ENCODE assay signal across 1 cellular context in the genomic region with DNA sequence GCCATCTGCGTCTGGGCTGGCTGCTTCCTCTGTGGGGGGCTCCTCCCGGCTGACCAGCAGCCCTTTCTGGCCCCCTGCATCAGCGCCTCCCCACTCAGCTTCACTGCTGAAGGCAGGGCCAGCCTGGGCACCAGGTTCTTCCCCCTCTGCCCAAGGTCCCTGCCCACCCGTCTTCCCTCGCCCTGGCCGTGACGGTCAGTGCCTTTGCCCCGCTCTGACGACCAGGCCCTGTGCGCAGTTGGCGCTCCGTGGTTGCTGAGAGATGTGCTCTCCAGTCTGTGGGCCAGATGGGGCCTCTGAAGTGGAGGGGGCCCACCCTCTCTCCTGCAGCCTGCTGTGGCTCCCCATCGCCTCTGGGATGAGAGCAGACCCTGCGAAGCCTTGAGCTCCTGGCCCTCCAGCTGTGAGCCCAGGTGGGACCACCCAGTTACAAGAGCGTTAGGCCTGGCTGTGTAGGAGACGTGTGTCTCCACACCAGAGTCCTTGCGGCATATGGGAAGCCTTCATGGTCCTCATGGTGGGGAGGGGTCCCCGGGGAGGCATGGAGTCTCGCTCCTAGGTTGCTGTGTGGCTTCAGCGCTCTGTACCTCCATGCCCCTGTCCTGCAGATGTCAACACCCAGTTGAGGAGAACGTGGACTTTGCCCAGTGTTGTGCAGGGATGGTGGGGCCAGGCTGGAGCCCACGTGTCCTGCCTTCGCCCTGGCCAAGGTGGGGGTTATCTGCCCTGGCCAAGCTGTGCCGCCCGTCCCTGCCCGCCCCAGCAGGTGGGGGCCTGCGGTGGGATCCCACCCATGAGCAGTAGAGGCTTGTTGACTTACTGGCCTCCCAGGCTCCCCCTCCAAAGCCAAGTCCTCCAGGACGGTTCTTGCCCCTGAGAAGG.
A peak's percentile ranks its signal among the peaks of the same experiment; 100 is the strongest.
TF ChIP-seq lines count a peak whose summit lies in the region.

No MANE protein-coding gene starts in this region.

TF ChIP-seq in HepG2, 621 proteins besides CTCF, POLR2A, EP300 and RAD21 (continued from another document and continues in another):
- TF ChIP-seq, protein P1, sequence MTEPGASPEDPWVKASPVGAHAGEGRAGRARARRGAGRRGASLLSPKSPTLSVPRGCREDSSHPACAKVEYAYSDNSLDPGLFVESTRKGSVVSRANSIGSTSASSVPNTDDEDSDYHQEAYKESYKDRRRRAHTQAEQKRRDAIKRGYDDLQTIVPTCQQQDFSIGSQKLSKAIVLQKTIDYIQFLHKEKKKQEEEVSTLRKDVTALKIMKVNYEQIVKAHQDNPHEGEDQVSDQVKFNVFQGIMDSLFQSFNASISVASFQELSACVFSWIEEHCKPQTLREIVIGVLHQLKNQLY (CRISPR knock-in tag; IDR thresholded peaks at IDR 0.05): peak; percentile 82; the same call in 1 of the 2 replicates
- TF ChIP-seq, protein P2, sequence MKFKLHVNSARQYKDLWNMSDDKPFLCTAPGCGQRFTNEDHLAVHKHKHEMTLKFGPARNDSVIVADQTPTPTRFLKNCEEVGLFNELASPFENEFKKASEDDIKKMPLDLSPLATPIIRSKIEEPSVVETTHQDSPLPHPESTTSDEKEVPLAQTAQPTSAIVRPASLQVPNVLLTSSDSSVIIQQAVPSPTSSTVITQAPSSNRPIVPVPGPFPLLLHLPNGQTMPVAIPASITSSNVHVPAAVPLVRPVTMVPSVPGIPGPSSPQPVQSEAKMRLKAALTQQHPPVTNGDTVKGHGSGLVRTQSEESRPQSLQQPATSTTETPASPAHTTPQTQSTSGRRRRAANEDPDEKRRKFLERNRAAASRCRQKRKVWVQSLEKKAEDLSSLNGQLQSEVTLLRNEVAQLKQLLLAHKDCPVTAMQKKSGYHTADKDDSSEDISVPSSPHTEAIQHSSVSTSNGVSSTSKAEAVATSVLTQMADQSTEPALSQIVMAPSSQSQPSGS (CRISPR knock-in tag; IDR thresholded peaks at IDR 0.05): no peak
- peak; percentile 48 for TF ChIP-seq CBX1 (IDR thresholded peaks at IDR 0.05; ENCODE audit: low read depth)
- no peak for TF ChIP-seq CBFB (CRISPR knock-in tag; IDR thresholded peaks at IDR 0.05)
- no peak for TF ChIP-seq HNRNPLL (IDR thresholded peaks at IDR 0.05; ENCODE audit: low read depth, low read length, poor library complexity, severe bottlenecking)
- TF ChIP-seq, protein P3, sequence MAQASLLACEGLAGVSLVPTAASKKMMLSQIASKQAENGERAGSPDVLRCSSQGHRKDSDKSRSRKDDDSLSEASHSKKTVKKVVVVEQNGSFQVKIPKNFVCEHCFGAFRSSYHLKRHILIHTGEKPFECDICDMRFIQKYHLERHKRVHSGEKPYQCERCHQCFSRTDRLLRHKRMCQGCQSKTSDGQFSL (CRISPR knock-in tag; IDR thresholded peaks at IDR 0.05): no peak
- TF ChIP-seq CCAR2 (optimal IDR thresholded peaks at IDR 0.05; ENCODE audit: low read depth, low read length): no peak
- TF ChIP-seq, protein P4, sequence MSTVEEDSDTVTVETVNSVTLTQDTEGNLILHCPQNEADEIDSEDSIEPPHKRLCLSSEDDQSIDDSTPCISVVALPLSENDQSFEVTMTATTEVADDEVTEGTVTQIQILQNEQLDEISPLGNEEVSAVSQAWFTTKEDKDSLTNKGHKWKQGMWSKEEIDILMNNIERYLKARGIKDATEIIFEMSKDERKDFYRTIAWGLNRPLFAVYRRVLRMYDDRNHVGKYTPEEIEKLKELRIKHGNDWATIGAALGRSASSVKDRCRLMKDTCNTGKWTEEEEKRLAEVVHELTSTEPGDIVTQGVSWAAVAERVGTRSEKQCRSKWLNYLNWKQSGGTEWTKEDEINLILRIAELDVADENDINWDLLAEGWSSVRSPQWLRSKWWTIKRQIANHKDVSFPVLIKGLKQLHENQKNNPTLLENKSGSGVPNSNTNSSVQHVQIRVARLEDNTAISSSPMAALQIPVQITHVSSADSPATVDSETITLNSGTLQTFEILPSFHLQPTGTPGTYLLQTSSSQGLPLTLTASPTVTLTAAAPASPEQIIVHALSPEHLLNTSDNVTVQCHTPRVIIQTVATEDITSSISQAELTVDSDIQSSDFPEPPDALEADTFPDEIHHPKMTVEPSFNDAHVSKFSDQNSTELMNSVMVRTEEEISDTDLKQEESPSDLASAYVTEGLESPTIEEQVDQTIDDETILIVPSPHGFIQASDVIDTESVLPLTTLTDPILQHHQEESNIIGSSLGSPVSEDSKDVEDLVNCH (CRISPR knock-in tag; IDR thresholded peaks at IDR 0.05): no peak
- no peak for TF ChIP-seq MED8 (CRISPR knock-in tag; IDR thresholded peaks at IDR 0.05; ENCODE audit: insufficient replicate concordance)
- no peak for TF ChIP-seq NFE2L1 (CRISPR knock-in tag; IDR thresholded peaks at IDR 0.05; ENCODE audit: borderline replicate concordance)
- no peak for TF ChIP-seq ZNF143 (CRISPR knock-in tag; IDR thresholded peaks at IDR 0.05)
- TF ChIP-seq HOXA3 (CRISPR knock-in tag; IDR thresholded peaks at IDR 0.05): peak; percentile 88
- TF ChIP-seq, protein P5, sequence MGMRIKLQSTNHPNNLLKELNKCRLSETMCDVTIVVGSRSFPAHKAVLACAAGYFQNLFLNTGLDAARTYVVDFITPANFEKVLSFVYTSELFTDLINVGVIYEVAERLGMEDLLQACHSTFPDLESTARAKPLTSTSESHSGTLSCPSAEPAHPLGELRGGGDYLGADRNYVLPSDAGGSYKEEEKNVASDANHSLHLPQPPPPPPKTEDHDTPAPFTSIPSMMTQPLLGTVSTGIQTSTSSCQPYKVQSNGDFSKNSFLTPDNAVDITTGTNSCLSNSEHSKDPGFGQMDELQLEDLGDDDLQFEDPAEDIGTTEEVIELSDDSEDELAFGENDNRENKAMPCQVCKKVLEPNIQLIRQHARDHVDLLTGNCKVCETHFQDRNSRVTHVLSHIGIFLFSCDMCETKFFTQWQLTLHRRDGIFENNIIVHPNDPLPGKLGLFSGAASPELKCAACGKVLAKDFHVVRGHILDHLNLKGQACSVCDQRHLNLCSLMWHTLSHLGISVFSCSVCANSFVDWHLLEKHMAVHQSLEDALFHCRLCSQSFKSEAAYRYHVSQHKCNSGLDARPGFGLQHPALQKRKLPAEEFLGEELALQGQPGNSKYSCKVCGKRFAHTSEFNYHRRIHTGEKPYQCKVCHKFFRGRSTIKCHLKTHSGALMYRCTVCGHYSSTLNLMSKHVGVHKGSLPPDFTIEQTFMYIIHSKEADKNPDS (CRISPR knock-in tag; IDR thresholded peaks at IDR 0.05): 0 out of 2 replicates have a peak, but pooled peaks have one; percentile 11
- TF ChIP-seq, protein P6, sequence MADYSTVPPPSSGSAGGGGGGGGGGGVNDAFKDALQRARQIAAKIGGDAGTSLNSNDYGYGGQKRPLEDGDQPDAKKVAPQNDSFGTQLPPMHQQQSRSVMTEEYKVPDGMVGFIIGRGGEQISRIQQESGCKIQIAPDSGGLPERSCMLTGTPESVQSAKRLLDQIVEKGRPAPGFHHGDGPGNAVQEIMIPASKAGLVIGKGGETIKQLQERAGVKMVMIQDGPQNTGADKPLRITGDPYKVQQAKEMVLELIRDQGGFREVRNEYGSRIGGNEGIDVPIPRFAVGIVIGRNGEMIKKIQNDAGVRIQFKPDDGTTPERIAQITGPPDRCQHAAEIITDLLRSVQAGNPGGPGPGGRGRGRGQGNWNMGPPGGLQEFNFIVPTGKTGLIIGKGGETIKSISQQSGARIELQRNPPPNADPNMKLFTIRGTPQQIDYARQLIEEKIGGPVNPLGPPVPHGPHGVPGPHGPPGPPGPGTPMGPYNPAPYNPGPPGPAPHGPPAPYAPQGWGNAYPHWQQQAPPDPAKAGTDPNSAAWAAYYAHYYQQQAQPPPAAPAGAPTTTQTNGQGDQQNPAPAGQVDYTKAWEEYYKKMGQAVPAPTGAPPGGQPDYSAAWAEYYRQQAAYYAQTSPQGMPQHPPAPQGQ (CRISPR knock-in tag; IDR thresholded peaks at IDR 0.05; ENCODE audit: borderline replicate concordance): 0 out of 2 replicates have a peak, but pooled peaks have one; percentile 53
- no peak for TF ChIP-seq CREB1 (IDR thresholded peaks at IDR 0.05)
- no peak for TF ChIP-seq CREB1 (CRISPR knock-in tag; IDR thresholded peaks at IDR 0.05)
- peak in 1 of 2 experiments; percentile 77; a peak in 2 of 4 replicates for TF ChIP-seq KLF16 (CRISPR knock-in tag; IDR thresholded peaks at IDR 0.05)
- 0 out of 2 replicates have a peak, but pooled peaks have one; percentile 50 for TF ChIP-seq ZIK1 (CRISPR knock-in tag; IDR thresholded peaks at IDR 0.05; ENCODE audit: borderline replicate concordance, low read depth)
- no peak for TF ChIP-seq ATAD3A (CRISPR knock-in tag; IDR thresholded peaks at IDR 0.05)
- peak; percentile 80 for TF ChIP-seq KLF6 (CRISPR knock-in tag; IDR thresholded peaks at IDR 0.05)
- TF ChIP-seq, protein P7, sequence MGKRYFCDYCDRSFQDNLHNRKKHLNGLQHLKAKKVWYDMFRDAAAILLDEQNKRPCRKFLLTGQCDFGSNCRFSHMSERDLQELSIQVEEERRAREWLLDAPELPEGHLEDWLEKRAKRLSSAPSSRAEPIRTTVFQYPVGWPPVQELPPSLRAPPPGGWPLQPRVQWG (CRISPR knock-in tag; IDR thresholded peaks at IDR 0.05; ENCODE audit: borderline replicate concordance, low read depth): no peak
- TF ChIP-seq PPARG (CRISPR knock-in tag; conservative IDR thresholded peaks at IDR 0.05): no peak
- TF ChIP-seq HOXA9 (CRISPR knock-in tag; IDR thresholded peaks at IDR 0.05; ENCODE audit: borderline replicate concordance): no peak
- no peak for TF ChIP-seq KMT2A (CRISPR knock-in tag; IDR thresholded peaks at IDR 0.05)
- no peak for TF ChIP-seq HMG20A (CRISPR knock-in tag; IDR thresholded peaks at IDR 0.05; ENCODE audit: borderline replicate concordance)
- TF ChIP-seq, protein P8, sequence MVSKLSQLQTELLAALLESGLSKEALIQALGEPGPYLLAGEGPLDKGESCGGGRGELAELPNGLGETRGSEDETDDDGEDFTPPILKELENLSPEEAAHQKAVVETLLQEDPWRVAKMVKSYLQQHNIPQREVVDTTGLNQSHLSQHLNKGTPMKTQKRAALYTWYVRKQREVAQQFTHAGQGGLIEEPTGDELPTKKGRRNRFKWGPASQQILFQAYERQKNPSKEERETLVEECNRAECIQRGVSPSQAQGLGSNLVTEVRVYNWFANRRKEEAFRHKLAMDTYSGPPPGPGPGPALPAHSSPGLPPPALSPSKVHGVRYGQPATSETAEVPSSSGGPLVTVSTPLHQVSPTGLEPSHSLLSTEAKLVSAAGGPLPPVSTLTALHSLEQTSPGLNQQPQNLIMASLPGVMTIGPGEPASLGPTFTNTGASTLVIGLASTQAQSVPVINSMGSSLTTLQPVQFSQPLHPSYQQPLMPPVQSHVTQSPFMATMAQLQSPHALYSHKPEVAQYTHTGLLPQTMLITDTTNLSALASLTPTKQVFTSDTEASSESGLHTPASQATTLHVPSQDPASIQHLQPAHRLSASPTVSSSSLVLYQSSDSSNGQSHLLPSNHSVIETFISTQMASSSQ (IDR thresholded peaks at IDR 0.05; ENCODE audit: low read depth): no peak
- TF ChIP-seq, protein P8 (CRISPR knock-in tag; IDR thresholded peaks at IDR 0.05; ENCODE audit: borderline replicate concordance): no peak
- TF ChIP-seq CEBPG (CRISPR knock-in tag; IDR thresholded peaks at IDR 0.05): no peak; the same call in 1 of the 2 replicates
- TF ChIP-seq, protein P9, sequence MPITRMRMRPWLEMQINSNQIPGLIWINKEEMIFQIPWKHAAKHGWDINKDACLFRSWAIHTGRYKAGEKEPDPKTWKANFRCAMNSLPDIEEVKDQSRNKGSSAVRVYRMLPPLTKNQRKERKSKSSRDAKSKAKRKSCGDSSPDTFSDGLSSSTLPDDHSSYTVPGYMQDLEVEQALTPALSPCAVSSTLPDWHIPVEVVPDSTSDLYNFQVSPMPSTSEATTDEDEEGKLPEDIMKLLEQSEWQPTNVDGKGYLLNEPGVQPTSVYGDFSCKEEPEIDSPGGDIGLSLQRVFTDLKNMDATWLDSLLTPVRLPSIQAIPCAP (CRISPR knock-in tag; IDR thresholded peaks at IDR 0.05; ENCODE audit: low read depth): no peak
- TF ChIP-seq, protein P10, sequence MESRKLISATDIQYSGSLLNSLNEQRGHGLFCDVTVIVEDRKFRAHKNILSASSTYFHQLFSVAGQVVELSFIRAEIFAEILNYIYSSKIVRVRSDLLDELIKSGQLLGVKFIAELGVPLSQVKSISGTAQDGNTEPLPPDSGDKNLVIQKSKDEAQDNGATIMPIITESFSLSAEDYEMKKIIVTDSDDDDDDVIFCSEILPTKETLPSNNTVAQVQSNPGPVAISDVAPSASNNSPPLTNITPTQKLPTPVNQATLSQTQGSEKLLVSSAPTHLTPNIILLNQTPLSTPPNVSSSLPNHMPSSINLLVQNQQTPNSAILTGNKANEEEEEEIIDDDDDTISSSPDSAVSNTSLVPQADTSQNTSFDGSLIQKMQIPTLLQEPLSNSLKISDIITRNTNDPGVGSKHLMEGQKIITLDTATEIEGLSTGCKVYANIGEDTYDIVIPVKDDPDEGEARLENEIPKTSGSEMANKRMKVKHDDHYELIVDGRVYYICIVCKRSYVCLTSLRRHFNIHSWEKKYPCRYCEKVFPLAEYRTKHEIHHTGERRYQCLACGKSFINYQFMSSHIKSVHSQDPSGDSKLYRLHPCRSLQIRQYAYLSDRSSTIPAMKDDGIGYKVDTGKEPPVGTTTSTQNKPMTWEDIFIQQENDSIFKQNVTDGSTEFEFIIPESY (CRISPR knock-in tag; IDR thresholded peaks at IDR 0.05): peak; percentile 81
- TF ChIP-seq ZNF501 (CRISPR knock-in tag; IDR thresholded peaks at IDR 0.05): 0 out of 2 replicates have a peak, but pooled peaks have one; percentile 41
- no peak for TF ChIP-seq HHEX (CRISPR knock-in tag; IDR thresholded peaks at IDR 0.05)
- TF ChIP-seq, protein P11, sequence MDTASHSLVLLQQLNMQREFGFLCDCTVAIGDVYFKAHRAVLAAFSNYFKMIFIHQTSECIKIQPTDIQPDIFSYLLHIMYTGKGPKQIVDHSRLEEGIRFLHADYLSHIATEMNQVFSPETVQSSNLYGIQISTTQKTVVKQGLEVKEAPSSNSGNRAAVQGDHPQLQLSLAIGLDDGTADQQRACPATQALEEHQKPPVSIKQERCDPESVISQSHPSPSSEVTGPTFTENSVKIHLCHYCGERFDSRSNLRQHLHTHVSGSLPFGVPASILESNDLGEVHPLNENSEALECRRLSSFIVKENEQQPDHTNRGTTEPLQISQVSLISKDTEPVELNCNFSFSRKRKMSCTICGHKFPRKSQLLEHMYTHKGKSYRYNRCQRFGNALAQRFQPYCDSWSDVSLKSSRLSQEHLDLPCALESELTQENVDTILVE (CRISPR knock-in tag; IDR thresholded peaks at IDR 0.05): no peak
- TF ChIP-seq, protein P12, sequence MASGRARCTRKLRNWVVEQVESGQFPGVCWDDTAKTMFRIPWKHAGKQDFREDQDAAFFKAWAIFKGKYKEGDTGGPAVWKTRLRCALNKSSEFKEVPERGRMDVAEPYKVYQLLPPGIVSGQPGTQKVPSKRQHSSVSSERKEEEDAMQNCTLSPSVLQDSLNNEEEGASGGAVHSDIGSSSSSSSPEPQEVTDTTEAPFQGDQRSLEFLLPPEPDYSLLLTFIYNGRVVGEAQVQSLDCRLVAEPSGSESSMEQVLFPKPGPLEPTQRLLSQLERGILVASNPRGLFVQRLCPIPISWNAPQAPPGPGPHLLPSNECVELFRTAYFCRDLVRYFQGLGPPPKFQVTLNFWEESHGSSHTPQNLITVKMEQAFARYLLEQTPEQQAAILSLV (CRISPR knock-in tag; IDR thresholded peaks at IDR 0.05; ENCODE audit: borderline replicate concordance): no peak
- no peak for TF ChIP-seq ZNF780A (CRISPR knock-in tag; IDR thresholded peaks at IDR 0.05)
